19 cellular contexts compared by ENCODE assay signal in genomic region chr2:45131587-45131986, GRCh38.
DNase-seq lines count a peak whose midpoint lies in the region; ATAC-seq, FAIRE-seq and TF ChIP-seq lines count a peak whose summit lies in the region.
"Had no signal": no experiment of that assay in that cellular context is flagged by ENCODE, and none has a peak within 500 bp of the region (broad histone marks: within the 10 kb centered on the region; RNA-seq: fewer than 3 reads in every experiment).

No MANE protein-coding gene starts in this region.

- no peak overlapping the region for H3K14ac ChIP-seq in neuronal stem cell (ENCODE audit: low read length)

- H3F3A ChIP-seq in PC-3 (ENCODE audit: low read length, unreplicated experiment), result no peaks in the 10 kb centered on the region

- no peak overlapping the region for H3K18ac ChIP-seq in neuronal stem cell (ENCODE audit: low read length)

- POLR2A ChIA-PET in PC-3 (lab: Charles Lee; ENCODE audit: unreplicated experiment), result no interaction called here
- POLR2A ChIA-PET in K562 (lab: Yijun Ruan, JAX), result no interaction called here

- ATAC-seq in PC-3 (no peak), K562 (no peak), HG03342 (IDR thresholded peaks at IDR 0.05; ENCODE audit: unreplicated experiment) (no peak)
- ATAC-seq: esophagus mucosa had no signal

- H3K9me1 ChIP-seq in K562 (ENCODE audit: control insufficient read depth, insufficient read depth, low read length), result no peaks in the 10 kb centered on the region

- no peak overlapping the region for H4K91ac ChIP-seq in neuronal stem cell (ENCODE audit: low read depth, low read length, poor library complexity)

- H3K27me3 ChIP-seq in PC-3 (ENCODE audit: low read length) (no peaks in the 10 kb centered on the region), K562 (ENCODE audit: control insufficient read depth in 2 of 2, insufficient read depth in 2 of 2, low read length in 2 of 2) (peaks cover 3% of the 10 kb centered on the region in 2 experiments; a peak in 2 of 5 replicates), neuronal stem cell (ENCODE audit: control insufficient read depth in 3 of 3, insufficient read depth in 3 of 3, low read depth in 1 of 3, low read length in 3 of 3) (no peaks in the 10 kb centered on the region)
- H3K27me3 ChIP-seq: breast epithelium had no signal

- H3K36me3 ChIP-seq in PC-3 (ENCODE audit: low read depth, low read length), result no peaks in the 10 kb centered on the region
- H3K36me3 ChIP-seq in K562 (ENCODE audit: control insufficient read depth, insufficient read depth, low read length), result no peaks in the 10 kb centered on the region
- no peaks in the 10 kb centered on the region for H3K36me3 ChIP-seq in neuronal stem cell (replicated peaks in 1 of 2; ENCODE audit: control insufficient read depth in 2 of 2, insufficient read depth in 2 of 2, low read length in 2 of 2)
- H3K36me3 ChIP-seq: breast epithelium, HAP-1 had no signal

- H2BK120ac ChIP-seq in neuronal stem cell (ENCODE audit: low read depth, low read length), result no peak overlapping the region

- H3K9me3 ChIP-seq in PC-3 (ENCODE audit: low read length) (no peaks in the 10 kb centered on the region), K562 (replicated peaks; ENCODE audit: control insufficient read depth, insufficient read depth, low read depth, low read length) (no peaks in the 10 kb centered on the region), neuronal stem cell (replicated peaks in 1 of 2; ENCODE audit: control insufficient read depth in 2 of 2, insufficient read depth in 1 of 2, low read depth in 1 of 2, low read length in 2 of 2) (no peaks in the 10 kb centered on the region)
- H3K9me3 ChIP-seq: breast epithelium, HAP-1 had no signal

- H3K9me2 ChIP-seq in PC-3 (replicated peaks; ENCODE audit: low read length), result no peaks in the 10 kb centered on the region

- no peak overlapping the region for H3K23ac ChIP-seq in neuronal stem cell (ENCODE audit: low read depth, low read length, poor library complexity)

- TF ChIP-seq EP300 in K562 (IDR thresholded peaks at IDR 0.05; ENCODE audit: low read length), result no peak

- CTCF ChIA-PET in PC-3 (lab: Charles Lee), result interaction anchor here (0.6 kb wide), 1 partner anchor 134 kb away, joined by 3 read pairs; no protein-coding TSS in a partner anchor
- CTCF ChIA-PET in K562 (lab: Yijun Ruan, JAX; ENCODE audit: low intra/inter-chr PET ratio), result no interaction called here

- H3K79me1 ChIP-seq in neuronal stem cell (ENCODE audit: low read depth, low read length), result no peaks in the 10 kb centered on the region

- no peak overlapping the region for H2BK15ac ChIP-seq in neuronal stem cell (ENCODE audit: low read length)

- H2BK12ac ChIP-seq in neuronal stem cell (ENCODE audit: low read length), result no peak overlapping the region

- intact Hi-C loops in PC-3 (cut with micrococcal nuclease) (no loop called here), K562 (cut with micrococcal nuclease) (no loop called here)

- under 1% methylated on average over 14 of the region's 14 CpGs for WGBS in K562 (ENCODE audit: insufficient coverage, low coverage, missing lambda C conversion rate)
- WGBS in neuronal stem cell (ENCODE audit: extremely low coverage in 2 of 2, insufficient read length in 2 of 2, insufficient replicate concordance in 1 of 2), 2 donors, result no CpG with 5 or more reads among the region's 14 CpGs

- TF ChIP-seq RAD21 in K562 (CRISPR knock-in tag; conservative IDR thresholded peaks at IDR 0.05 in 1 of 2, IDR thresholded peaks at IDR 0.05 in 1 of 2), result no peak

- H3K4me1 ChIP-seq in PC-3 (ENCODE audit: insufficient read depth, low read length), result peaks cover 45% of the 10 kb centered on the region
- no peaks in the 10 kb centered on the region for H3K4me1 ChIP-seq in K562 (replicated peaks in 1 of 2; ENCODE audit: control insufficient read depth in 2 of 2, insufficient read depth in 2 of 2, low read length in 2 of 2)
- peaks cover 0 to 3% of the 10 kb centered on the region in 2 donors for H3K4me1 ChIP-seq in neuronal stem cell (ENCODE audit: control insufficient read depth in 2 of 2, insufficient read depth in 1 of 2, low read depth in 1 of 2, low read length in 2 of 2)
- H3K4me1 ChIP-seq: breast epithelium, HAP-1 had no signal

- in situ Hi-C loops in K562 (cut with MboI), result no loop called here

- no peak overlapping the region for H2BK5ac ChIP-seq in neuronal stem cell (ENCODE audit: low read length)

- H2AFZ ChIP-seq in PC-3 (ENCODE audit: low read length) (no peak overlapping the region), K562 (ENCODE audit: low read depth, low read length) (no peak overlapping the region), neuronal stem cell (ENCODE audit: low read length) (no peak overlapping the region)

- no peaks in the 10 kb centered on the region for H3K79me2 ChIP-seq in PC-3 (ENCODE audit: low read length)
- no peaks in the 10 kb centered on the region for H3K79me2 ChIP-seq in K562 (ENCODE audit: control insufficient read depth, insufficient read depth, low read length)

- no peak overlapping the region for H2AK5ac ChIP-seq in neuronal stem cell (ENCODE audit: low read depth, low read length)

- H3K4me2 ChIP-seq in PC-3 (ENCODE audit: low read length) (no peak overlapping the region), K562 (ENCODE audit: insufficient read depth, low read length) (no peak overlapping the region), neuronal stem cell (ENCODE audit: insufficient read depth, low read length, poor library complexity, severe bottlenecking) (no peak overlapping the region)

- H3K27ac ChIP-seq in PC-3 (ENCODE audit: low read length) (no peak overlapping the region), K562 (ENCODE audit: extremely low read depth, low read depth, low read length) (no peak overlapping the region), neuronal stem cell (replicated peaks; ENCODE audit: low read length) (no peak overlapping the region)
- H3K27ac ChIP-seq: breast epithelium, dorsolateral prefrontal cortex had no signal

- DNase-seq in H4 (ENCODE audit: low spot score) (peak; percentile 92), PC-3 (peak; percentile 23), K562 (ENCODE audit: extremely low read depth in 1 of 4, low spot score in 3 of 4) (no peak), renal cortical epithelial cell (ENCODE audit: low read depth) (peak; percentile 61), neuronal stem cell (ENCODE audit: low spot score) (no peak), SHP77 treated with DMSO at 0.1 percent for 48 hours (lab: John Stamatoyannopoulos, UW) (no peak)
- DNase-seq: activated CD4-positive, alpha-beta T cell treated with anti-CD3 and anti-CD28 coated beads, Interleukin-2, amount 50 U/mL, for 4 hours; activated T-cell treated with anti-CD3 and anti-CD28 coated beads, Interleukin-2, amount 50 U/mL, for 24 hours; dorsolateral prefrontal cortex; NCI-H146; NCI-H226; stimulated activated CD4-positive, alpha-beta T cell treated with anti-CD3 and anti-CD28 coated beads, Interleukin-4, amount 100 ng/mL, for 4 hours; stimulated activated CD8-positive, alpha-beta memory T cell treated with anti-CD3 and anti-CD28 coated beads, Interleukin-4, amount 100 ng/mL, for 48 hours; T1000 had no signal

- H3K4ac ChIP-seq in neuronal stem cell (ENCODE audit: low read length), result no peak overlapping the region

- BruUV-seq in PC-3 (replicated peaks; lab: Mats Ljungman, UMichigan) (no TSS peak), K562 (replicated peaks; lab: Mats Ljungman, UMichigan) (no TSS peak)

- no peak for TF ChIP-seq CTCF in PC-3 (conservative IDR thresholded peaks at IDR 0.05; ENCODE audit: low read depth, low read length)
- TF ChIP-seq CTCF in K562 (IDR thresholded peaks at IDR 0.05 in 2 of 3, conservative IDR thresholded peaks at IDR 0.05 in 1 of 3; ENCODE audit: insufficient read depth in 2 of 3, low read depth in 1 of 3, low read length in 3 of 3), result no peak

- H4K8ac ChIP-seq in neuronal stem cell (ENCODE audit: low read depth, low read length), result no peak overlapping the region

- H3K4me3 ChIP-seq in PC-3 (ENCODE audit: low read length), result no peak overlapping the region
- no peak overlapping the region for H3K4me3 ChIP-seq in K562
- no peak overlapping the region for H3K4me3 ChIP-seq in neuronal stem cell (ENCODE audit: low read length in 2 of 2)
- H3K4me3 ChIP-seq: breast epithelium, dorsolateral prefrontal cortex, HAP-1, skin epidermis had no signal

- no peak for TF ChIP-seq POLR2A in K562 (conservative IDR thresholded peaks at IDR 0.05)

- H4K20me1 ChIP-seq in PC-3 (ENCODE audit: low read length) (no peaks in the 10 kb centered on the region), K562 (replicated peaks; ENCODE audit: control insufficient read depth, insufficient read depth, low read length) (no peaks in the 10 kb centered on the region)

- H3K9ac ChIP-seq in PC-3 (ENCODE audit: low read length) (no peak overlapping the region), K562 (ENCODE audit: insufficient read depth in 1 of 2, low read depth in 2 of 2, low read length in 2 of 2) (no peak overlapping the region), neuronal stem cell (ENCODE audit: low read depth, low read length, poor library complexity) (no peak overlapping the region)

- FAIRE-seq in K562 (lab: Jason Lieb, UNC), result no peak

TF ChIP-seq in K562, 482 proteins besides CTCF, POLR2A, EP300 and RAD21:
- TF ChIP-seq MBD2 (IDR thresholded peaks at IDR 0.05; ENCODE audit: borderline replicate concordance, low read depth), result no peak
- TF ChIP-seq NFYB (IDR thresholded peaks at IDR 0.05; ENCODE audit: extremely low read depth, insufficient read length), result peak; percentile 59

Comparison
In these comparisons a context has a peak if more than half of its experiments do, and no peak if none do; other contexts are left out.
1. DNase-seq: peak in H4 (single experiment), PC-3 (single experiment) and renal cortical epithelial cell (single experiment); none in K562 (0 of 4), neuronal stem cell (single experiment) and SHP77 treated with DMSO at 0.1 percent for 48 hours (single experiment).